Comparison of ENCODE assay signal across 20 cellular contexts in the genomic region with DNA sequence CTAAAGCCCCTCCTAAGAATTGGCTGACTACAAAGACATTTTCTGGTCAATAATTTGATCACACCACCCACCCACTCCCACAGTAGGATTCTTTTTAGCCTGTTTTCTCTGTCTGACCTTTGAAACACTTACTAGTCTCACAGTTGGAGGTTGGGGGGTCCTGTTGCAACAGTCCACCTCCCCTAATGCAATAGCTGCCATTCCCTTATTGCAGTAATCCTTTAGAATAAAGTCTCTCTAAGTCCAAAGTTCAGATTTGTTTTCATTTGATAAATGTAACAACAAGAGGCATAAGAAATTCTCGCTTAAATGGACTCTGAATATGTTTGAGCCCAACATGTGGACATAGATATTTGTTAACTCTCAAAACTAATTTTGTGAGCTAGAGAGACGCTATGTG.
DNase-seq lines count a peak whose midpoint lies in the region; ATAC-seq and TF ChIP-seq lines count a peak whose summit lies in the region.
"Had no signal": no experiment of that assay in that cellular context is flagged by ENCODE, and none has a peak within 500 bp of the region (broad histone marks: within the 10 kb centered on the region; RNA-seq: fewer than 3 reads in every experiment).

No MANE protein-coding gene starts in this region.

- POLR2A ChIA-PET in WTC11 (lab: Charles Lee), result no interaction called here

- H3K9me3 Mint-ChIP-seq in activated naive CD8-positive, alpha-beta T cell treated with anti-CD3 and anti-CD28 coated beads for 36 hours, result peaks cover 10% of the 10 kb centered on the region
- H3K9me3 Mint-ChIP-seq in activated naive CD8-positive, alpha-beta T cell treated with anti-CD3 and anti-CD28 coated beads, Interleukin-2, amount 50 U/mL, for 24 hours, result peaks cover 8% of the 10 kb centered on the region
- H3K9me3 Mint-ChIP-seq in WTC11 (peaks cover 13% of the 10 kb centered on the region), progenitor cell of endocrine pancreas (ENCODE audit: low read depth) (peaks cover 8% of the 10 kb centered on the region), neural progenitor cell (no peaks in the 10 kb centered on the region)

- no peak for ATAC-seq in activated naive CD8-positive, alpha-beta T cell treated with anti-CD3 and anti-CD28 coated beads, Interleukin-2, amount 50 U/mL, for 24 hours
- no peak for ATAC-seq in WTC11
- ATAC-seq: CD8-positive, alpha-beta T cell had no signal

- no peak overlapping the region for H3K4me2 ChIP-seq in neural progenitor cell
- H3K4me2 ChIP-seq: BLaER1 had no signal

- H3K27me3 ChIP-seq in neural progenitor cell, result no peaks in the 10 kb centered on the region
- H3K27me3 ChIP-seq: BLaER1 had no signal

- peak overlapping the region; percentile 74 for H3K27ac Mint-ChIP-seq in activated naive CD8-positive, alpha-beta T cell treated with anti-CD3 and anti-CD28 coated beads for 36 hours
- no peak overlapping the region for H3K27ac Mint-ChIP-seq in activated naive CD8-positive, alpha-beta T cell treated with anti-CD3 and anti-CD28 coated beads, Interleukin-2, amount 50 U/mL, for 24 hours
- H3K27ac Mint-ChIP-seq in WTC11 (peak overlapping the region; percentile 44), progenitor cell of endocrine pancreas (peak overlapping the region; percentile 2), neural progenitor cell (no peak overlapping the region)
- H3K27ac Mint-ChIP-seq: B cell; CD4-positive, CD25-positive, alpha-beta regulatory T cell; CD8-positive, alpha-beta T cell; HFFc6 had no signal

- no peaks in the 10 kb centered on the region for H3K79me2 ChIP-seq in neural progenitor cell (ENCODE audit: low read depth)

- H2AFZ ChIP-seq in neural progenitor cell (replicated peaks), result no peak overlapping the region
- H2AFZ ChIP-seq: GM23248 had no signal

- H3K4me1 ChIP-seq in neural progenitor cell, result no peaks in the 10 kb centered on the region
- H3K4me1 ChIP-seq: BLaER1, HAP-1 had no signal

- DNase-seq in activated naive CD8-positive, alpha-beta T cell treated with anti-CD3 and anti-CD28 coated beads for 36 hours, result no peak
- no peak for DNase-seq in activated naive CD8-positive, alpha-beta T cell treated with anti-CD3 and anti-CD28 coated beads, Interleukin-2, amount 50 U/mL, for 24 hours
- no peak for DNase-seq in WTC11 (ENCODE audit: low spot score)
- no peak for DNase-seq in progenitor cell of endocrine pancreas (ENCODE audit: low spot score, unreplicated experiment)
- no peak for DNase-seq in NOMO-1 treated with DMSO at 0.1 percent for 48 hours (lab: John Stamatoyannopoulos, UW; ENCODE audit: unreplicated experiment)
- DNase-seq in neural progenitor cell (ENCODE audit: low spot score), result no peak
- no peak for DNase-seq in SKM-1 treated with dmso at 0.1 percent for 144 hours (lab: John Stamatoyannopoulos, UW; ENCODE audit: unreplicated experiment)
- DNase-seq: Caco-2; CD4-positive, CD25-positive, alpha-beta regulatory T cell; CD8-positive, alpha-beta T cell; DMS53; DMS79 treated with DMSO at 0.1 percent for 48 hours; GF-D8; GM23248; HFFc6 had no signal

- no peaks in the 10 kb centered on the region for H3K36me3 Mint-ChIP-seq in activated naive CD8-positive, alpha-beta T cell treated with anti-CD3 and anti-CD28 coated beads for 36 hours
- H3K36me3 Mint-ChIP-seq in activated naive CD8-positive, alpha-beta T cell treated with anti-CD3 and anti-CD28 coated beads, Interleukin-2, amount 50 U/mL, for 24 hours (ENCODE audit: low read depth), result no peaks in the 10 kb centered on the region
- H3K36me3 Mint-ChIP-seq in WTC11 (peaks cover 10% of the 10 kb centered on the region), progenitor cell of endocrine pancreas (ENCODE audit: insufficient read depth) (peaks cover 3% of the 10 kb centered on the region), neural progenitor cell (no peaks in the 10 kb centered on the region)
- H3K36me3 Mint-ChIP-seq: CD4-positive, CD25-positive, alpha-beta regulatory T cell; CD8-positive, alpha-beta T cell had no signal

- no peak overlapping the region for H3K27ac ChIP-seq in neural progenitor cell
- H3K27ac ChIP-seq: 22Rv1, BLaER1, C4-2B, GM23248 had no signal

- no peak overlapping the region for H3K4me3 ChIP-seq in neural progenitor cell
- H3K4me3 ChIP-seq: BLaER1, GM23248, HAP-1 had no signal

- H3K9ac ChIP-seq in neural progenitor cell, result no peak overlapping the region
- H3K9ac ChIP-seq: BLaER1, GM23248 had no signal

- H3F3A ChIP-seq in neural progenitor cell (ENCODE audit: low read depth), result no peaks in the 10 kb centered on the region

- no peaks in the 10 kb centered on the region for H3K9me3 ChIP-seq in neural progenitor cell (ENCODE audit: low read depth)
- H3K9me3 ChIP-seq: BLaER1, HAP-1 had no signal

- no peaks in the 10 kb centered on the region for H3K36me3 ChIP-seq in neural progenitor cell
- H3K36me3 ChIP-seq: BLaER1, HAP-1 had no signal

- peaks cover 8% of the 10 kb centered on the region for H3K4me1 Mint-ChIP-seq in activated naive CD8-positive, alpha-beta T cell treated with anti-CD3 and anti-CD28 coated beads for 36 hours
- H3K4me1 Mint-ChIP-seq in activated naive CD8-positive, alpha-beta T cell treated with anti-CD3 and anti-CD28 coated beads, Interleukin-2, amount 50 U/mL, for 24 hours, result peaks cover 2% of the 10 kb centered on the region
- peaks cover 27% of the 10 kb centered on the region for H3K4me1 Mint-ChIP-seq in WTC11
- peaks cover 7% of the 10 kb centered on the region for H3K4me1 Mint-ChIP-seq in progenitor cell of endocrine pancreas (ENCODE audit: low read depth)
- H3K4me1 Mint-ChIP-seq in neural progenitor cell, result peaks cover 8% of the 10 kb centered on the region
- H3K4me1 Mint-ChIP-seq: B cell had no signal

- CTCF ChIA-PET in WTC11 (lab: Charles Lee), result interaction anchor here (1.3 to 1.4 kb wide), 2 partner anchors 14 to 19 kb away, joined by 3 read pairs; no protein-coding TSS in a partner anchor

- no peak overlapping the region for H3K4me3 Mint-ChIP-seq in activated naive CD8-positive, alpha-beta T cell treated with anti-CD3 and anti-CD28 coated beads for 36 hours
- H3K4me3 Mint-ChIP-seq in activated naive CD8-positive, alpha-beta T cell treated with anti-CD3 and anti-CD28 coated beads, Interleukin-2, amount 50 U/mL, for 24 hours, result no peak overlapping the region
- H3K4me3 Mint-ChIP-seq in WTC11 (no peak overlapping the region), progenitor cell of endocrine pancreas (ENCODE audit: low read depth) (no peak overlapping the region), neural progenitor cell (no peak overlapping the region)
- H3K4me3 Mint-ChIP-seq: B cell; CD4-positive, CD25-positive, alpha-beta regulatory T cell; CD8-positive, alpha-beta T cell; HFFc6 had no signal

- no peak for TF ChIP-seq CTCF in WTC11 (IDR thresholded peaks at IDR 0.05)
- TF ChIP-seq CTCF in progenitor cell of endocrine pancreas (IDR thresholded peaks at IDR 0.05; ENCODE audit: unreplicated experiment), result no peak
- TF ChIP-seq CTCF in neural progenitor cell (IDR thresholded peaks at IDR 0.05), result no peak

- H4K20me1 ChIP-seq in neural progenitor cell (ENCODE audit: low read depth), result peaks cover 2% of the 10 kb centered on the region
- H4K20me1 ChIP-seq: BLaER1 had no signal

- H3K27me3 Mint-ChIP-seq in activated naive CD8-positive, alpha-beta T cell treated with anti-CD3 and anti-CD28 coated beads for 36 hours, result no peaks in the 10 kb centered on the region
- no peaks in the 10 kb centered on the region for H3K27me3 Mint-ChIP-seq in activated naive CD8-positive, alpha-beta T cell treated with anti-CD3 and anti-CD28 coated beads, Interleukin-2, amount 50 U/mL, for 24 hours
- H3K27me3 Mint-ChIP-seq in WTC11 (ENCODE audit: low read depth) (no peaks in the 10 kb centered on the region), progenitor cell of endocrine pancreas (no peaks in the 10 kb centered on the region), neural progenitor cell (ENCODE audit: insufficient read depth, low read depth) (peaks cover 2% of the 10 kb centered on the region)
- H3K27me3 Mint-ChIP-seq: B cell; CD4-positive, CD25-positive, alpha-beta regulatory T cell had no signal

TF ChIP-seq in WTC11, 78 proteins besides CTCF, POLR2A, EP300 and RAD21 (continues in another document):
- TF ChIP-seq, protein P1, sequence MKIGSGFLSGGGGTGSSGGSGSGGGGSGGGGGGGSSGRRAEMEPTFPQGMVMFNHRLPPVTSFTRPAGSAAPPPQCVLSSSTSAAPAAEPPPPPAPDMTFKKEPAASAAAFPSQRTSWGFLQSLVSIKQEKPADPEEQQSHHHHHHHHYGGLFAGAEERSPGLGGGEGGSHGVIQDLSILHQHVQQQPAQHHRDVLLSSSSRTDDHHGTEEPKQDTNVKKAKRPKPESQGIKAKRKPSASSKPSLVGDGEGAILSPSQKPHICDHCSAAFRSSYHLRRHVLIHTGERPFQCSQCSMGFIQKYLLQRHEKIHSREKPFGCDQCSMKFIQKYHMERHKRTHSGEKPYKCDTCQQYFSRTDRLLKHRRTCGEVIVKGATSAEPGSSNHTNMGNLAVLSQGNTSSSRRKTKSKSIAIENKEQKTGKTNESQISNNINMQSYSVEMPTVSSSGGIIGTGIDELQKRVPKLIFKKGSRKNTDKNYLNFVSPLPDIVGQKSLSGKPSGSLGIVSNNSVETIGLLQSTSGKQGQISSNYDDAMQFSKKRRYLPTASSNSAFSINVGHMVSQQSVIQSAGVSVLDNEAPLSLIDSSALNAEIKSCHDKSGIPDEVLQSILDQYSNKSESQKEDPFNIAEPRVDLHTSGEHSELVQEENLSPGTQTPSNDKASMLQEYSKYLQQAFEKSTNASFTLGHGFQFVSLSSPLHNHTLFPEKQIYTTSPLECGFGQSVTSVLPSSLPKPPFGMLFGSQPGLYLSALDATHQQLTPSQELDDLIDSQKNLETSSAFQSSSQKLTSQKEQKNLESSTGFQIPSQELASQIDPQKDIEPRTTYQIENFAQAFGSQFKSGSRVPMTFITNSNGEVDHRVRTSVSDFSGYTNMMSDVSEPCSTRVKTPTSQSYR (CRISPR knock-in tag; IDR thresholded peaks at IDR 0.05), result no peak
- TF ChIP-seq, protein P2, sequence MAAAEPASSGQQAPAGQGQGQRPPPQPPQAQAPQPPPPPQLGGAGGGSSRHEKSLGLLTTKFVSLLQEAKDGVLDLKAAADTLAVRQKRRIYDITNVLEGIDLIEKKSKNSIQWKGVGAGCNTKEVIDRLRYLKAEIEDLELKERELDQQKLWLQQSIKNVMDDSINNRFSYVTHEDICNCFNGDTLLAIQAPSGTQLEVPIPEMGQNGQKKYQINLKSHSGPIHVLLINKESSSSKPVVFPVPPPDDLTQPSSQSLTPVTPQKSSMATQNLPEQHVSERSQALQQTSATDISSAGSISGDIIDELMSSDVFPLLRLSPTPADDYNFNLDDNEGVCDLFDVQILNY (CRISPR knock-in tag; IDR thresholded peaks at IDR 0.05), result no peak
- TF ChIP-seq ZNF423 (CRISPR knock-in tag; IDR thresholded peaks at IDR 0.05) (no peak), ZNF317 (CRISPR knock-in tag; IDR thresholded peaks at IDR 0.05; ENCODE audit: borderline replicate concordance, low read depth) (no peak)

Comparison
In these comparisons a context has a peak if more than half of its experiments do, and no peak if none do; other contexts are left out.
1. H3K27ac Mint-ChIP-seq: peak in activated naive CD8-positive, alpha-beta T cell treated with anti-CD3 and anti-CD28 coated beads for 36 hours (single experiment), WTC11 (single experiment) and progenitor cell of endocrine pancreas (single experiment); none in activated naive CD8-positive, alpha-beta T cell treated with anti-CD3 and anti-CD28 coated beads, Interleukin-2, amount 50 U/mL, for 24 hours (single experiment) and neural progenitor cell (single experiment).